11 cellular contexts compared by ENCODE assay signal in the genomic region with DNA sequence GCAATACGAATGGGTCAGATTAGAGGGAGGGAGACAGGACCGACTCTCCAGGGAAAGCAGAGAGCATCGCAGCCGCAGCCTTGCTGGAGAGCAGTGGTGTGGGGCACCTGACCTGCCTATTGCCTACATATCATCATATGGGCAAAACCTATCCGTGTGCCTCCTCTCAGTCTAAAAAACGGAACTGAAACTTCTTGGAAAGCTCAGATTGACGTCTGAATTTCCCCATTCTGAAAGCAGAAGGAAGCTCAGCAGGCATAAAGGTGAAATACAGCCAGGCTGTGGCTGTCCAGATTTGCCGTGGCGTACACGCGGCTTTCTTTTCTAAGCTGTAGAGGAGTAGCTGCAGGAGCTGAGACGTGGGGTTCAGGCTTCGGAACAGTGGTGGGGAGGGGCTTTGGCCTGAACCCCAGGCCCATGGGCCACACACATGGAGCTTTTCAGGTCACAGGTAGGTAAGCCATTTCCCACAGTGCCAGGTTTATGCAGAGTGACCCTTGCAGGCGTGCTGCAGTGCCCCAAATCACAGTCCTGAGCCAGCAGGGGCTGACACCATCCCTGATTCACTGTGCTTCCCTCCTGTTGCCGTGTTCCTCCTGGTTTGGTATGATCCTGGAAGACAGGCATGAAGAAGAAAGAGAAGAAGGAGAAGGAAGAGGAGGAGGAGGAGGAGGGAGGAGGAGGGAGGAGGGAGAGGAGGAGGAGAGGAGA. TPM values are rescaled to one million over a fixed set of nuclear protein-coding genes. Genes with fewer than 3 reads are reported as not detected.
A peak's percentile ranks its signal among the peaks of the same experiment; 100 is the strongest.
DNase-seq lines count a peak whose midpoint lies in the region; ATAC-seq, FAIRE-seq and TF ChIP-seq lines count a peak whose summit lies in the region.
"Had no signal": no experiment of that assay in that cellular context is flagged by ENCODE, and none has a peak within 500 bp of the region (broad histone marks: within the 10 kb centered on the region; RNA-seq: fewer than 3 reads in every experiment).

No MANE protein-coding gene starts in this region.

- WGBS in body of pancreas, 2 donors: 16 to 18% methylated on average over 15 of the region's 15 CpGs
- 16 to 23% methylated on average over 15 of the region's 15 CpGs for WGBS in pancreas, 2 donors

- TF ChIP-seq CTCF in GM12865 (IDR thresholded peaks at IDR 0.05; ENCODE audit: insufficient read depth, low read depth, low read length, missing control alignments): no peak
- no peak for TF ChIP-seq CTCF in body of pancreas (IDR thresholded peaks at IDR 0.05)
- TF ChIP-seq CTCF in pancreas (IDR thresholded peaks at IDR 0.05): no peak

- intact Hi-C loops in body of pancreas (cut with DNase I): no loop called here
- intact Hi-C loops in pancreas (cut with DNase I): no loop called here

- no peak overlapping the region for H3K27ac ChIP-seq in body of pancreas
- no peak overlapping the region for H3K27ac ChIP-seq in pancreas

- H3K9me3 ChIP-seq in body of pancreas (no peaks in the 10 kb centered on the region), pancreas (no peaks in the 10 kb centered on the region)

- peak; percentile 38 for ATAC-seq in body of pancreas
- peak in 3 of 4 donors; percentile 22 to 74 (median 71) for ATAC-seq in pancreas
- ATAC-seq in HG03521 (IDR thresholded peaks at IDR 0.05; ENCODE audit: unreplicated experiment): no peak
- ATAC-seq in HG02973 (IDR thresholded peaks at IDR 0.05; ENCODE audit: unreplicated experiment): no peak

- peaks cover 0 to 5% of the 10 kb centered on the region in 2 donors for H3K27me3 ChIP-seq in body of pancreas
- H3K27me3 ChIP-seq in pancreas: peaks cover 0 to 8% (median under 1%) of the 10 kb centered on the region in 4 donors

- TF ChIP-seq POLR2A in body of pancreas (IDR thresholded peaks at IDR 0.05): no peak

- DNase-seq in GM12865 (ENCODE audit: low read depth): peak; percentile 28
- peak; percentile 97 for DNase-seq in NOMO-1 treated with DMSO at 0.1 percent for 48 hours (lab: John Stamatoyannopoulos, UW; ENCODE audit: unreplicated experiment)
- peak in 1 of 4 donors; percentile 42 for DNase-seq in body of pancreas
- no peak for DNase-seq in pancreas
- DNase-seq in epidermal melanocyte (ENCODE audit: insufficient read length, low spot score): no peak
- DNase-seq: activated CD4-positive, CD25-positive, alpha-beta regulatory T cell; IMR-90 had no signal

- H3K4me3 ChIP-seq in GM12865 (ENCODE audit: low read depth, low read length): no peak overlapping the region
- H3K4me3 ChIP-seq in body of pancreas: no peak overlapping the region
- no peak overlapping the region for H3K4me3 ChIP-seq in pancreas

- H3K36me3 ChIP-seq in body of pancreas (replicated peaks in 1 of 2; ENCODE audit: insufficient read depth in 1 of 2, low read depth in 2 of 2): no peaks in the 10 kb centered on the region
- H3K36me3 ChIP-seq in pancreas: no peaks in the 10 kb centered on the region

- H3K4me1 ChIP-seq in body of pancreas: peaks cover 8% of the 10 kb centered on the region
- H3K4me1 ChIP-seq in pancreas: peaks cover 0 to 10% (median 0%) of the 10 kb centered on the region in 3 donors

- FAIRE-seq in pancreas (lab: Jason Lieb, UNC): no peak
- FAIRE-seq: astrocyte, islet of Langerhans had no signal

RNA-seq across cellular contexts. Expression of gene TNRC6C, which starts 41.6 kb away (rescaled TPM):
- total RNA-seq in body of pancreas (10 to 100 TPM in 1 of 2 donors, 1 to 10 TPM in 1; 4.9 to 13.5 TPM), pancreas (10 to 100 TPM in 3 of 6 donors, 1 to 10 TPM in 3; 7.0 to 15.5 (median 9.1) TPM)
- polyA plus RNA-seq in pancreas: 1 to 10 TPM; 4.0 to 7.3 TPM

Comparison
In these comparisons a context has a peak if more than half of its experiments do, and no peak if none do; other contexts are left out.
1. DNase-seq: peak in GM12865 (single experiment) and NOMO-1 treated with DMSO at 0.1 percent for 48 hours (single experiment); none in pancreas (0 of 6) and epidermal melanocyte (single experiment).
2. ATAC-seq: peak in body of pancreas (single experiment) and pancreas (3 of 4); none in HG03521 (single experiment) and HG02973 (single experiment).